ENCODE assay signal across 17 cellular contexts in genomic region chr22:24144056-24144455, GRCh38. TPM values are rescaled to one million over a fixed set of nuclear protein-coding genes. Genes with fewer than 3 reads are reported as not detected.
A peak's percentile ranks its signal among the peaks of the same experiment; 100 is the strongest.
DNase-seq lines count a peak whose midpoint lies in the region; ATAC-seq and TF ChIP-seq lines count a peak whose summit lies in the region.
"Had no signal": no experiment of that assay in that cellular context is flagged by ENCODE, and none has a peak within 500 bp of the region (broad histone marks: within the 10 kb centered on the region; RNA-seq: fewer than 3 reads in every experiment).

No MANE protein-coding gene starts in this region.

- peak overlapping the region in 11 of 12 donors; percentile 80 to 94 (median 88) for H3K27ac ChIP-seq in heart left ventricle
- peak overlapping the region; percentile 20 for H3K27ac ChIP-seq in caudate nucleus (ENCODE audit: low read depth, low read length)
- no peak overlapping the region for H3K27ac ChIP-seq in GM23338 (ENCODE audit: low read depth)
- H3K27ac ChIP-seq: right lobe of liver had no signal

- no peaks in the 10 kb centered on the region for H3K9me3 ChIP-seq in heart left ventricle
- H3K9me3 ChIP-seq: esophagus squamous epithelium, right lobe of liver had no signal

- no peaks in the 10 kb centered on the region for H3F3A ChIP-seq in GM23338 (replicated peaks; ENCODE audit: low read depth)

- ATAC-seq in heart left ventricle (no peak), GM23338 (no peak), GM18868 (IDR thresholded peaks at IDR 0.05; ENCODE audit: unreplicated experiment) (no peak)
- ATAC-seq: right lobe of liver had no signal

- H3K4me3 Mint-ChIP-seq in nephron (no peak overlapping the region), GM23338 (no peak overlapping the region)
- H3K4me3 Mint-ChIP-seq: activated CD4-positive, alpha-beta memory T cell treated with anti-CD3 and anti-CD28 coated beads for 36 hours had no signal

- H3K9me3 Mint-ChIP-seq in nephron: no peaks in the 10 kb centered on the region
- H3K9me3 Mint-ChIP-seq in GM23338: no peaks in the 10 kb centered on the region
- H3K9me3 Mint-ChIP-seq: activated CD4-positive, alpha-beta memory T cell treated with anti-CD3 and anti-CD28 coated beads for 36 hours had no signal

- H3K36me3 ChIP-seq in heart left ventricle (peaks cover 0 to 5% (median 0%) of the 10 kb centered on the region in 9 donors), GM23338 (ENCODE audit: insufficient read depth) (no peaks in the 10 kb centered on the region)
- H3K36me3 ChIP-seq: right lobe of liver had no signal

- no peaks in the 10 kb centered on the region for H3K79me2 ChIP-seq in GM23338 (replicated peaks; ENCODE audit: insufficient read depth)

- intact Hi-C loops in heart left ventricle (cut with DNase I) (loop anchor here in 1 of 10 donors (5.0 kb wide), 1 partner anchor 37 kb away; no protein-coding TSS in a partner anchor), cardiac septum (cut with DNase I) (no loop called here)

- H2AFZ ChIP-seq in GM23338: no peak overlapping the region

- 42 to 67% (median 54%) methylated on average over 1 of the region's 1 CpG for WGBS in heart left ventricle, 4 donors

- DNase-seq in heart left ventricle (no peak), cardiac septum (ENCODE audit: low spot score) (no peak), caudate nucleus (lab: John Stamatoyannopoulos, UW) (no peak), GM23338 (ENCODE audit: low spot score) (no peak), T-helper 2 cell (no peak)
- no peak for DNase-seq in activated CD8-positive, alpha-beta memory T cell treated with anti-CD3 and anti-CD28 coated beads for 24 hours
- DNase-seq: activated CD4-positive, alpha-beta memory T cell treated with anti-CD3 and anti-CD28 coated beads for 36 hours; aorta; esophagus squamous epithelium; H7; islet precursor cell; Kasumi-1; NCI-H1417 treated with DMSO at 0.1 percent for 48 hours; right lobe of liver; stimulated activated CD4-positive, alpha-beta T cell treated with anti-CD3 and anti-CD28 coated beads, Interleukin-4, amount 100 ng/mL, for 24 hours had no signal

- no peaks in the 10 kb centered on the region; the same call in 1 of the 2 replicates for H4K20me1 ChIP-seq in GM23338 (replicated peaks; ENCODE audit: insufficient read depth)

- H3K27me3 Mint-ChIP-seq in nephron (ENCODE audit: low read depth): no peaks in the 10 kb centered on the region
- H3K27me3 Mint-ChIP-seq in GM23338 (ENCODE audit: insufficient read depth, low read depth, poor library complexity): peaks cover 25% of the 10 kb centered on the region
- H3K27me3 Mint-ChIP-seq: activated CD4-positive, alpha-beta memory T cell treated with anti-CD3 and anti-CD28 coated beads for 36 hours had no signal

- H3K4me1 ChIP-seq in heart left ventricle (peaks cover 26 to 97% (median 73%) of the 10 kb centered on the region in 12 donors), GM23338 (ENCODE audit: insufficient read depth) (peaks cover 24% of the 10 kb centered on the region)

- H3K27ac Mint-ChIP-seq in nephron (peak overlapping the region; percentile 97 to 98 (median 98)), GM23338 (no peak overlapping the region)

- H3K4me2 ChIP-seq in GM23338: no peak overlapping the region

- TF ChIP-seq CTCF in heart left ventricle (IDR thresholded peaks at IDR 0.05) (no peak), nephron (IDR thresholded peaks at IDR 0.05; ENCODE audit: unreplicated experiment in 3 of 3) (no peak), GM23338 (conservative IDR thresholded peaks at IDR 0.05; ENCODE audit: low read depth in 2 of 2) (no peak)

- peaks cover 50% of the 10 kb centered on the region for H3K4me1 Mint-ChIP-seq in nephron
- H3K4me1 Mint-ChIP-seq in GM23338: peaks cover 26% of the 10 kb centered on the region

- TF ChIP-seq POLR2A in heart left ventricle (IDR thresholded peaks at IDR 0.05): no peak

- H3K9me2 ChIP-seq in GM23338 (ENCODE audit: insufficient read depth): no peaks in the 10 kb centered on the region

- H3K36me3 Mint-ChIP-seq in nephron (ENCODE audit: low read depth) (peaks cover 4% of the 10 kb centered on the region), GM23338 (ENCODE audit: low read depth) (peaks cover 3% of the 10 kb centered on the region; the same call in 1 of the 3 replicates)

- no peak overlapping the region for H3K4me3 ChIP-seq in heart left ventricle
- H3K4me3 ChIP-seq in GM23338: no peak overlapping the region
- H3K4me3 ChIP-seq: esophagus squamous epithelium, right lobe of liver had no signal

- no peaks in the 10 kb centered on the region for H3K27me3 ChIP-seq in heart left ventricle
- H3K27me3 ChIP-seq in GM23338 (ENCODE audit: insufficient read depth): no peaks in the 10 kb centered on the region
- H3K27me3 ChIP-seq: esophagus squamous epithelium, right lobe of liver had no signal

TF ChIP-seq in GM23338, 12 proteins besides CTCF, POLR2A, EP300 and RAD21 (continues in another document):
- no peak for TF ChIP-seq REST (IDR thresholded peaks at IDR 0.05; ENCODE audit: unreplicated experiment)
- TF ChIP-seq EZH2 (IDR thresholded peaks at IDR 0.05; ENCODE audit: low read depth, unreplicated experiment): no peak
- no peak for TF ChIP-seq ETS1 (IDR thresholded peaks at IDR 0.05)

RNA-seq across cellular contexts. Expression of gene SUSD2, which starts 37.2 kb away (rescaled TPM):
- total RNA-seq in heart left ventricle (10 to 100 TPM in 1 of 9 donors, 1 to 10 TPM in 8; 1.5 to 12.6 (median 2.6) TPM), cardiac septum (3.1 TPM)
- polyA plus RNA-seq in heart left ventricle (1 to 10 TPM; 2.7 to 3.5 TPM), GM23338 (2016; fragmentation: Nextera tagmentation; extraction: Ambion mirVana) (0.68 and 0.74 TPM in 2 replicates)
- total RNA-seq in GM23338 (2014; rRNA removed; shearing (Covaris generic)): 2.1 and 2.2 TPM in 2 replicates
